Comparison of ENCODE assay signal across 10 cellular contexts in the genomic region with DNA sequence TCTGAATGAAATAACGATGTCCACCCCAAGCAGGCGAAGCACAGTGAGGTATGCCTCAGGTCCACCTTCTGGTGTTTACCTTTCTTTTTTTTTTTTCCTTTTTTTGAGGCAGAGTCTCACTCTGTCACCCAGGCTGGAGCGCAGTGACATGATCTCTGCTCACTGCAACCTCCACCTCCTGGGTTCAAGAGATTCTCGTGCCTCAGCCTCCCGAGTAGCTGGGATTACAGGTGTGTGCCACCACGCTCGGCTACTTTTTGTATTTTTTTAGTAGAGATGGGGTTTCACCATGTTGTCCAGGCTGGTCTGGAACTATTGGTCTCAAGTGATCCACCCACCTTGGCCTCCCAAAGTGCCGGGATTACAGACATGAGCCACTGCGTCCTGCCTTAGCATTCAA. TPM values are rescaled to one million over a fixed set of nuclear protein-coding genes. Genes with fewer than 3 reads are reported as not detected.
"Had no signal": no experiment of that assay in that cellular context is flagged by ENCODE, and none has a peak within 500 bp of the region (broad histone marks: within the 10 kb centered on the region; RNA-seq: fewer than 3 reads in every experiment).

No MANE protein-coding gene starts in this region.

RNA-seq across cellular contexts. Expression of a gene that starts 38.2 kb away (rescaled TPM):
- total RNA-seq: activated CD4-positive, alpha-beta memory T cell treated with anti-CD3 and anti-CD28 coated beads, Interleukin-2, amount 10 ng/mL, durations not matched to agents 7 days and 5 days; activated CD4-positive, alpha-beta T cell treated with anti-CD3 and anti-CD28 coated beads, Interleukin-2, amount 10 ng/mL, durations not matched to agents 7 days and 5 days; activated naive CD4-positive, alpha-beta T cell treated with anti-CD3 and anti-CD28 coated beads, Interleukin-2, amount 50 U/mL, for 72 hours; activated naive CD8-positive, alpha-beta T cell treated with anti-CD3 and anti-CD28 coated beads, Interleukin-2, amount 10 ng/mL, durations not matched to agents 7 days and 5 days; activated T-cell treated with anti-CD3 and anti-CD28 coated beads, Interleukin-2, amount 50 U/mL, for 72 hours; ascending aorta; bronchial epithelial cell; cardiac septum; T-cell; T-helper 2 cell treated with Interferon-gamma antibody and Interleukin-4, amounts not matched to agents 100 ng/mL and 5 ng/mL, for 36 hours had no signal
